In the genomic region with DNA sequence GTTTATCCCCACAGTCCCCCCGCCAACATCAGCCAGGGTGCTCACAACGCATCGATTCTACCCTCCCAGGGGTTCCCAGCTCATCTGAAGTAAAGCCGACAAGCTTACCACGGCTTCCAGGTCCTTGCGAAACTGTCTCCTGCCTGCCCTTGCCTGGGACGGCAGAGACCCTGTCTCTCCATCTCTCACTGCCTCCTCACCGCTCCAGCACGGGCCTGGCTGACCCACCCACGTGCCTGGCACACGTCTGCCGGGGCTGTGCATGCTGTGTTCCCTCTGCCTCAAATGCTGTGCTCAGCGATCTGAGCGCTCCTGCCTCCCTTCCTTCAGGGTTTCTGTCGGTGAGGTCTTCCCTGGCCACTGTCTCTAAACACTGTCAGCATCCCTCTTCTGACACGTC, we compare ENCODE assay signal across 32 cellular contexts.
"Had no signal": no experiment of that assay in that cellular context is flagged by ENCODE, and none has a peak within 500 bp of the region (broad histone marks: within the 10 kb centered on the region; RNA-seq: fewer than 3 reads in every experiment).

No MANE protein-coding gene starts in this region.

- H3K27ac ChIP-seq: adrenal gland, ascending aorta, cardiac muscle cell, colonic mucosa, epithelial cell of prostate, hepatocyte, left ventricle myocardium inferior, pancreas, prostate gland, spleen, suprapubic skin, tibial artery, WERI-Rb-1 had no signal

- H3K4me1 ChIP-seq: adrenal gland, ascending aorta, colonic mucosa, esophagus squamous epithelium, left ventricle myocardium inferior, pancreas, prostate gland, spleen, suprapubic skin, tibial artery had no signal

- H3K4me3 ChIP-seq: adrenal gland, ascending aorta, cardiac muscle cell, colonic mucosa, esophagus squamous epithelium, hepatocyte, left ventricle myocardium inferior, pancreas, prostate gland, spleen, suprapubic skin, tibial artery had no signal

- H3K4me2 ChIP-seq: hepatocyte had no signal

- H3K36me3 ChIP-seq: adrenal gland, ascending aorta, cardiac muscle cell, colonic mucosa, esophagus squamous epithelium, left ventricle myocardium inferior, pancreas, prostate gland, spleen, suprapubic skin, tibial artery, WERI-Rb-1 had no signal

- H3K9me3 ChIP-seq: adrenal gland, ascending aorta, colonic mucosa, esophagus squamous epithelium, pancreas, prostate gland, suprapubic skin, tibial artery had no signal

- FAIRE-seq: endometrium, pancreas had no signal

- ATAC-seq: activated CD4-positive, CD25-positive, alpha-beta regulatory T cell treated with anti-CD3 and anti-CD28 coated beads, Interleukin-2, amount 50 U/mL, for 24 hours; naive thymus-derived CD4-positive, alpha-beta T cell; pancreas; T-helper 17 cell had no signal

- DNase-seq: activated CD4-positive, alpha-beta T cell treated with anti-CD3 and anti-CD28 coated beads for 48 hours; activated CD4-positive, alpha-beta T cell treated with anti-CD3 and anti-CD28 coated beads, Interleukin-2, amount 50 U/mL, for 48 hours; activated CD8-positive, alpha-beta memory T cell treated with anti-CD3 and anti-CD28 coated beads for 24 hours; activated effector memory CD4-positive, alpha-beta T cell treated with anti-CD3 and anti-CD28 coated beads, Interleukin-2, amount 50 U/mL, for 16 hours; activated naive CD4-positive, alpha-beta T cell treated with anti-CD3 and anti-CD28 coated beads for 36 hours; activated naive CD8-positive, alpha-beta T cell treated with anti-CD3 and anti-CD28 coated beads for 36 hours; activated T-cell treated with anti-CD3 and anti-CD28 coated beads, Interleukin-2, amount 50 U/mL, for 1 hour; adrenal gland; cerebellar nuclear complex; colonic mucosa; effector CD8-positive, alpha-beta T cell; esophagus squamous epithelium; foreskin melanocyte; immature natural killer cell; left ventricle myocardium inferior; nucleus accumbens; pancreas; spleen; stimulated activated naive CD4-positive, alpha-beta T cell; T-helper 17 cell; T1000; WERI-Rb-1 had no signal

- H3K27me3 ChIP-seq: ascending aorta, cardiac muscle cell, colonic mucosa, esophagus squamous epithelium, hepatocyte, pancreas had no signal

- H2AFZ ChIP-seq: hepatocyte had no signal
